ENCODE assay signal across 16 cellular contexts in genomic region chr10:1419796-1420429, GRCh38.
DNase-seq lines count a peak whose midpoint lies in the region; FAIRE-seq and TF ChIP-seq lines count a peak whose summit lies in the region.
"Had no signal": no experiment of that assay in that cellular context is flagged by ENCODE, and none has a peak within 500 bp of the region (broad histone marks: within the 10 kb centered on the region; RNA-seq: fewer than 3 reads in every experiment).

No MANE protein-coding gene starts in this region.

- H4K20me1 ChIP-seq in Loucy (ENCODE audit: insufficient read depth, low read length, poor library complexity, severe bottlenecking) (no peaks in the 10 kb centered on the region), H1 (replicated peaks in 1 of 2; ENCODE audit: control insufficient read depth in 1 of 2, insufficient read depth in 2 of 2, low read length in 2 of 2) (no peaks in the 10 kb centered on the region)

- no peak overlapping the region for H2BK120ac ChIP-seq in H1 (replicated peaks; ENCODE audit: low read depth, low read length)

- no peak overlapping the region for H2BK12ac ChIP-seq in H1 (ENCODE audit: low read depth, low read length)

- intact Hi-C loops in Calu3 (cut with micrococcal nuclease; ENCODE audit: unreplicated experiment), result no loop called here

- H3K23ac ChIP-seq in H1 (ENCODE audit: insufficient read length), result no peak overlapping the region

- H3K79me2 ChIP-seq in Loucy (ENCODE audit: insufficient read depth, low read length) (no peaks in the 10 kb centered on the region), H1 (ENCODE audit: control insufficient read depth in 1 of 2, insufficient read depth in 2 of 2, low read length in 2 of 2) (no peaks in the 10 kb centered on the region)

- H3K4me2 ChIP-seq in Loucy (ENCODE audit: low read depth, low read length, poor library complexity, severe bottlenecking) (peak overlapping the region; percentile 68), H1 (ENCODE audit: insufficient read depth in 1 of 2, low read depth in 2 of 2, low read length in 2 of 2) (peak overlapping the region; percentile 50 to 97; a peak in 3 of 4 replicates)

- WGBS in H1 (ENCODE audit: extremely low coverage in 1 of 2, insufficient coverage in 1 of 2, insufficient read length in 1 of 2, insufficient replicate concordance in 2 of 2, low coverage in 1 of 2, low lambda C conversion rate in 2 of 2, missing lambda C conversion rate in 1 of 2), 2 experiments, result 86% methylated on average over 8 of the region's 8 CpGs; no CpG with 5 or more reads in 1 of the 2 experiments

- H4K8ac ChIP-seq in H1 (ENCODE audit: extremely low read depth, insufficient read depth, low read length), result no peak overlapping the region

- no peak overlapping the region for H3K18ac ChIP-seq in H1 (ENCODE audit: extremely low read depth, low read length)

- H3K27me3 ChIP-seq in Loucy (ENCODE audit: insufficient read depth, low read length, poor library complexity, severe bottlenecking) (no peaks in the 10 kb centered on the region), H1 (replicated peaks in 1 of 4; ENCODE audit: control insufficient read depth in 3 of 4, extremely low read depth in 1 of 4, insufficient read depth in 3 of 4, low read length in 3 of 4) (peaks cover 0 to 14% (median 4%) of the 10 kb centered on the region in 4 experiments; a peak in 5 of 7 replicates)
- H3K27me3 ChIP-seq: ovary had no signal

- H2AK5ac ChIP-seq in H1 (ENCODE audit: low read depth, low read length), result no peak overlapping the region

- H2AFZ ChIP-seq in Loucy (ENCODE audit: low read length) (no peak overlapping the region), H1 (ENCODE audit: low read length) (no peak overlapping the region)

- no peaks in the 10 kb centered on the region for H3K9me2 ChIP-seq in Loucy (replicated peaks; ENCODE audit: low read depth, low read length)

- no peak overlapping the region for H2BK20ac ChIP-seq in H1 (ENCODE audit: low read length)

- H3K4me1 Mint-ChIP-seq in Calu3 (ENCODE audit: low read depth, unreplicated experiment), result peaks cover 9% of the 10 kb centered on the region
- peaks cover 20% of the 10 kb centered on the region for H3K4me1 Mint-ChIP-seq in neural crest cell

- no peak overlapping the region for H3K27ac ChIP-seq in H1 (ENCODE audit: low read depth, low read length)
- H3K27ac ChIP-seq: ovary had no signal

- no peak overlapping the region for H3K4ac ChIP-seq in H1 (replicated peaks; ENCODE audit: insufficient read length, low read depth, low read length)

- H4K91ac ChIP-seq in H1 (replicated peaks; ENCODE audit: insufficient read length, low read length), result no peak overlapping the region

- no TSS peak for BruUV-seq in Calu3 (replicated peaks; lab: Mats Ljungman, UMichigan)

- in situ Hi-C loops in GM13977 (cut with MboI; ENCODE audit: low pct_unique_long_range_greater_than_20kb, low sequenced_read_pairs, unreplicated experiment), result no loop called here

- H3K27me3 Mint-ChIP-seq in Calu3 (ENCODE audit: unreplicated experiment), result peaks cover 40% of the 10 kb centered on the region
- H3K27me3 Mint-ChIP-seq in neural crest cell (ENCODE audit: low read depth), result peaks cover 10% of the 10 kb centered on the region

- no peak overlapping the region for H3K27ac Mint-ChIP-seq in Calu3 (ENCODE audit: unreplicated experiment)
- no peak overlapping the region for H3K27ac Mint-ChIP-seq in neural crest cell (ENCODE audit: unreplicated experiment)
- H3K27ac Mint-ChIP-seq: activated CD8-positive, alpha-beta memory T cell treated with anti-CD3 and anti-CD28 coated beads, Interleukin-2, amount 10 ng/mL, durations not matched to agents 7 days and 5 days had no signal

- no peak overlapping the region for H2BK5ac ChIP-seq in H1 (ENCODE audit: low read depth, low read length)

- no peak overlapping the region for H2BK15ac ChIP-seq in H1 (ENCODE audit: low read length)

- no peak for FAIRE-seq in H1 (lab: Jason Lieb, UNC)
- no peak for FAIRE-seq in frontal cortex (lab: Jason Lieb, UNC)
- FAIRE-seq: RCC 7860 had no signal

- POLR2A ChIA-PET in H1 (lab: Charles Lee; ENCODE audit: partially characterized antibody), result interaction anchor here (0.9 to 1.1 kb wide), 2 partner anchors 14 to 40 kb away, joined by 3 read pairs; no protein-coding TSS in a partner anchor

- H3K9me3 Mint-ChIP-seq in Calu3 (ENCODE audit: low read depth, unreplicated experiment), result peaks cover 2% of the 10 kb centered on the region
- H3K9me3 Mint-ChIP-seq in neural crest cell, result peaks cover 5% of the 10 kb centered on the region

- CTCF ChIA-PET in Calu3 (lab: Charles Lee) (interaction anchor here (0.6 to 1.5 kb wide), 4 partner anchors 13 to 145 kb away, joined by 3 to 4 read pairs (median 4); no protein-coding TSS in a partner anchor), H1 (lab: Charles Lee; ENCODE audit: partially characterized antibody) (interaction anchor here (0.7 to 4.4 kb wide), 25 partner anchors 8 to 334 kb away, joined by 3 to 39 read pairs (median 4); no protein-coding TSS in a partner anchor)

- no peaks in the 10 kb centered on the region for H3F3A ChIP-seq in Loucy (ENCODE audit: low read depth)

- H3K14ac ChIP-seq in H1 (ENCODE audit: insufficient read length), result no peak overlapping the region

- H3K9me3 ChIP-seq in Loucy (ENCODE audit: insufficient read depth, low read depth, low read length) (no peaks in the 10 kb centered on the region), H1 (ENCODE audit: insufficient read depth in 2 of 2, low read depth in 1 of 2, low read length in 1 of 2) (no peaks in the 10 kb centered on the region; a peak in 1 of 4 replicates)
- H3K9me3 ChIP-seq: ovary had no signal

- no peak for TF ChIP-seq POLR2A in H1 (IDR thresholded peaks at IDR 0.05; ENCODE audit: control extremely low read depth in 1 of 2, low read depth in 2 of 2, low read length in 2 of 2)

- H3K9ac ChIP-seq in Loucy (ENCODE audit: low read depth, low read length, poor library complexity, severe bottlenecking) (no peak overlapping the region), H1 (replicated peaks in 1 of 4; ENCODE audit: extremely low read depth in 1 of 4, low read depth in 3 of 4, low read length in 3 of 4) (no peak overlapping the region)

- H3K23me2 ChIP-seq in H1 (ENCODE audit: low read depth, low read length), result peaks cover 4% of the 10 kb centered on the region; the same call in 1 of the 2 replicates

- no peak for TF ChIP-seq CTCF in Calu3 (IDR thresholded peaks at IDR 0.05; ENCODE audit: unreplicated experiment)
- TF ChIP-seq CTCF in Loucy (conservative IDR thresholded peaks at IDR 0.05; ENCODE audit: low read length), result no peak
- TF ChIP-seq CTCF in H1 (IDR thresholded peaks at IDR 0.05; ENCODE audit: control extremely low read depth in 1 of 3, insufficient read depth in 1 of 3, low read depth in 1 of 3, low read length in 3 of 3), result no peak
- no peak for TF ChIP-seq CTCF in neural crest cell (conservative IDR thresholded peaks at IDR 0.05)
- TF ChIP-seq CTCF in GM13977 (IDR thresholded peaks at IDR 0.05; ENCODE audit: extremely low read depth, insufficient read depth, missing control alignments), result no peak

- no peak overlapping the region for H4K5ac ChIP-seq in H1 (ENCODE audit: insufficient read length, low read depth, low read length)

- no peak for TF ChIP-seq RAD21 in H1 (IDR thresholded peaks at IDR 0.05 in 1 of 2, conservative IDR thresholded peaks at IDR 0.05 in 1 of 2; ENCODE audit: low read depth in 2 of 2, low read length in 2 of 2)

- DNase-seq in Calu3 (no peak), H1 (ENCODE audit: low read depth in 1 of 2, low spot score in 2 of 2) (no peak), neural crest cell (ENCODE audit: low read depth, low spot score) (no peak), pons (ENCODE audit: low spot score) (no peak), NCI-H2171 treated with DMSO at 0.1 percent for 48 hours (lab: John Stamatoyannopoulos, UW) (no peak), GM13977 (ENCODE audit: low spot score) (no peak), frontal cortex (ENCODE audit: low spot score in 2 of 2) (no peak)
- DNase-seq: activated CD4-positive, alpha-beta T cell treated with anti-CD3 and anti-CD28 coated beads for 4 hours; activated CD8-positive, alpha-beta memory T cell treated with anti-CD3 and anti-CD28 coated beads, Interleukin-2, amount 10 ng/mL, durations not matched to agents 7 days and 5 days; activated effector memory CD4-positive, alpha-beta T cell treated with anti-CD3 and anti-CD28 coated beads, Interleukin-2, amount 50 U/mL, for 16 hours; cerebellar nuclear complex; left colon; ovary; T1000 had no signal

- no peak for TF ChIP-seq EP300 in H1 (IDR thresholded peaks at IDR 0.05; ENCODE audit: borderline replicate concordance in 1 of 2, low read depth in 2 of 2, low read length in 2 of 2)

- H3K4me3 ChIP-seq in Loucy (ENCODE audit: low read length, poor library complexity, severe bottlenecking), result peak overlapping the region; percentile 70
- H3K4me3 ChIP-seq in H1 (ENCODE audit: extremely low read depth in 1 of 4, insufficient read depth in 2 of 4, low read depth in 3 of 4, low read length in 4 of 4), result peak overlapping the region in 2 of 4 experiments; percentile 40 to 64; a peak in 3 of 8 replicates
- H3K4me3 ChIP-seq: ovary had no signal

- H3K36me3 ChIP-seq in Loucy (ENCODE audit: insufficient read depth, low read length), result no peaks in the 10 kb centered on the region
- no peaks in the 10 kb centered on the region for H3K36me3 ChIP-seq in H1 (ENCODE audit: control insufficient read depth in 2 of 4, insufficient read depth in 4 of 4, low read length in 3 of 4)
- H3K36me3 ChIP-seq: ovary had no signal

- no peaks in the 10 kb centered on the region for H3K79me1 ChIP-seq in H1 (ENCODE audit: low read depth, low read length)

- no peak overlapping the region for H3K56ac ChIP-seq in H1 (replicated peaks; ENCODE audit: insufficient read length, low read depth, low read length)

- H3K36me3 Mint-ChIP-seq in Calu3 (ENCODE audit: insufficient read depth, unreplicated experiment) (no peaks in the 10 kb centered on the region), neural crest cell (ENCODE audit: low read depth) (peaks cover 4% of the 10 kb centered on the region)
- H3K36me3 Mint-ChIP-seq: activated CD8-positive, alpha-beta memory T cell treated with anti-CD3 and anti-CD28 coated beads, Interleukin-2, amount 10 ng/mL, durations not matched to agents 7 days and 5 days had no signal

- H3K4me3 Mint-ChIP-seq in Calu3 (ENCODE audit: low read depth, unreplicated experiment), result peak overlapping the region; percentile 29
- peak overlapping the region; percentile 70 for H3K4me3 Mint-ChIP-seq in neural crest cell

- H3K4me1 ChIP-seq in Loucy (ENCODE audit: insufficient read depth, low read length, poor library complexity, severe bottlenecking) (peaks cover 17% of the 10 kb centered on the region), H1 (replicated peaks in 1 of 4; ENCODE audit: control insufficient read depth in 3 of 4, insufficient read depth in 4 of 4, low read length in 3 of 4) (peaks cover 0 to 3% (median 2%) of the 10 kb centered on the region in 4 experiments; a peak in 5 of 7 replicates)

TF ChIP-seq in H1, 55 proteins besides CTCF, POLR2A, EP300 and RAD21 (continues in another document):
- TF ChIP-seq MAX (IDR thresholded peaks at IDR 0.05), result no peak
- TF ChIP-seq SUZ12 (IDR thresholded peaks at IDR 0.05; ENCODE audit: low read length), result no peak
- no peak for TF ChIP-seq SP2 (IDR thresholded peaks at IDR 0.05; ENCODE audit: low read length)
